ENCODE assay signal across 9 cellular contexts in genomic region chr5:161966544-161966943, GRCh38.
A peak's percentile ranks its signal among the peaks of the same experiment; 100 is the strongest.
DNase-seq lines count a peak whose midpoint lies in the region; ATAC-seq, FAIRE-seq and TF ChIP-seq lines count a peak whose summit lies in the region.
"Had no signal": no experiment of that assay in that cellular context is flagged by ENCODE, and none has a peak within 500 bp of the region (broad histone marks: within the 10 kb centered on the region; RNA-seq: fewer than 3 reads in every experiment).

No MANE protein-coding gene starts in this region.

- peak; percentile 38 for TF ChIP-seq RAD21 in GM12878 (IDR thresholded peaks at IDR 0.05; ENCODE audit: insufficient read depth, low read depth, low read length)

- H3K4me2 ChIP-seq in GM12878 (ENCODE audit: control insufficient read depth, insufficient read depth): no peak overlapping the region
- H3K4me2 ChIP-seq in neuronal stem cell (ENCODE audit: insufficient read depth, low read length, poor library complexity, severe bottlenecking): no peak overlapping the region

- H2BK12ac ChIP-seq in neuronal stem cell (ENCODE audit: low read length): no peak overlapping the region

- TF ChIP-seq EP300 in GM12878 (IDR thresholded peaks at IDR 0.05; ENCODE audit: borderline replicate concordance in 1 of 2, control insufficient read depth in 1 of 2, low read depth in 2 of 2, low read length in 2 of 2): no peak

- no peak overlapping the region for H4K8ac ChIP-seq in neuronal stem cell (ENCODE audit: low read depth, low read length)

- H3K4me1 ChIP-seq in GM12878 (ENCODE audit: control insufficient read depth, insufficient read depth, low read length) (no peaks in the 10 kb centered on the region), neuronal stem cell (ENCODE audit: control insufficient read depth in 2 of 2, insufficient read depth in 1 of 2, low read depth in 1 of 2, low read length in 2 of 2) (no peaks in the 10 kb centered on the region)

- H3K27ac Mint-ChIP-seq in activated CD8-positive, alpha-beta memory T cell treated with anti-CD3 and anti-CD28 coated beads, Interleukin-2, amount 10 ng/mL, durations not matched to agents 7 days and 5 days: no peak overlapping the region

- no peaks in the 10 kb centered on the region for H4K20me1 ChIP-seq in GM12878 (ENCODE audit: control insufficient read depth, insufficient read depth)

- no peak overlapping the region for H2BK5ac ChIP-seq in neuronal stem cell (ENCODE audit: low read length)

- no peak overlapping the region for H2BK15ac ChIP-seq in neuronal stem cell (ENCODE audit: low read length)

- no peak overlapping the region for H3K9ac ChIP-seq in GM12878 (ENCODE audit: control insufficient read depth, insufficient read depth, low read length)
- no peak overlapping the region for H3K9ac ChIP-seq in neuronal stem cell (ENCODE audit: low read depth, low read length, poor library complexity)

- H3K4me3 ChIP-seq in GM12878 (no peak overlapping the region), neuronal stem cell (ENCODE audit: low read length in 2 of 2) (no peak overlapping the region)
- H3K4me3 ChIP-seq: lung had no signal

- FAIRE-seq in GM12878 (lab: Jason Lieb, UNC): no peak

- no peak overlapping the region for H3K4me3 Mint-ChIP-seq in activated CD8-positive, alpha-beta memory T cell treated with anti-CD3 and anti-CD28 coated beads, Interleukin-2, amount 10 ng/mL, durations not matched to agents 7 days and 5 days

- DNase-seq in NCI-H1105 (lab: John Stamatoyannopoulos, UW) (peak; percentile 15), GM12878 (ENCODE audit: low read depth, low spot score) (no peak), neuronal stem cell (ENCODE audit: low spot score) (peak; percentile 8)
- DNase-seq in stimulated activated CD4-positive, alpha-beta T cell treated with anti-CD3 and anti-CD28 coated beads, Interleukin-4, amount 100 ng/mL, for 1 hour: no peak
- DNase-seq in activated CD8-positive, alpha-beta memory T cell treated with anti-CD3 and anti-CD28 coated beads, Interleukin-2, amount 10 ng/mL, durations not matched to agents 7 days and 5 days: no peak

- peaks cover 5% of the 10 kb centered on the region for H3K9me3 Mint-ChIP-seq in activated CD8-positive, alpha-beta memory T cell treated with anti-CD3 and anti-CD28 coated beads, Interleukin-2, amount 10 ng/mL, durations not matched to agents 7 days and 5 days (ENCODE audit: low read depth)

- in situ Hi-C loops in GM12878 (cut with MboI): no loop called here

- POLR2A ChIA-PET in GM12878 (lab: Charles Lee): no interaction called here

- H3K27ac ChIP-seq in GM12878 (ENCODE audit: control insufficient read depth, insufficient read depth) (no peak overlapping the region), neuronal stem cell (replicated peaks; ENCODE audit: low read length) (no peak overlapping the region)

- H3K14ac ChIP-seq in neuronal stem cell (ENCODE audit: low read length): no peak overlapping the region

- H3K79me1 ChIP-seq in neuronal stem cell (ENCODE audit: low read depth, low read length): no peaks in the 10 kb centered on the region

- CTCF ChIA-PET in GM12878 (lab: Yijun Ruan, JAX): interaction anchor here (0.7 to 1.6 kb wide), 10 partner anchors 13 to 1442 kb away, joined by 3 to 12 read pairs (median 4); no protein-coding TSS in a partner anchor
- CTCF ChIA-PET in activated CD8-positive, alpha-beta memory T cell treated with anti-CD3 and anti-CD28 coated beads, Interleukin-2, amount 10 ng/mL, durations not matched to agents 7 days and 5 days (lab: Charles Lee): no interaction called here

- no peak overlapping the region for H2AFZ ChIP-seq in GM12878 (ENCODE audit: control insufficient read depth, low read depth, low read length)
- H2AFZ ChIP-seq in neuronal stem cell (ENCODE audit: low read length): peak overlapping the region; percentile 65

- no peaks in the 10 kb centered on the region for H3K9me3 ChIP-seq in GM12878 (replicated peaks; ENCODE audit: control insufficient read depth, insufficient read depth, low read length)
- no peaks in the 10 kb centered on the region for H3K9me3 ChIP-seq in neuronal stem cell (replicated peaks in 1 of 2; ENCODE audit: control insufficient read depth in 2 of 2, insufficient read depth in 1 of 2, low read depth in 1 of 2, low read length in 2 of 2)

- H3K4ac ChIP-seq in neuronal stem cell (ENCODE audit: low read length): no peak overlapping the region

- WGBS in GM12878 (ENCODE audit: insufficient coverage, insufficient replicate concordance, low lambda C conversion rate, missing lambda C conversion rate): 0% methylated on average over 3 of the region's 3 CpGs
- no CpG with 5 or more reads among the region's 3 CpGs for WGBS in neuronal stem cell (ENCODE audit: extremely low coverage in 2 of 2, insufficient read length in 2 of 2, insufficient replicate concordance in 1 of 2), 2 donors

- BruUV-seq in GM12878 (replicated peaks; lab: Mats Ljungman, UMichigan): no TSS peak

- no peak overlapping the region for H3K18ac ChIP-seq in neuronal stem cell (ENCODE audit: low read length)

- no peaks in the 10 kb centered on the region for H3K36me3 Mint-ChIP-seq in activated CD8-positive, alpha-beta memory T cell treated with anti-CD3 and anti-CD28 coated beads, Interleukin-2, amount 10 ng/mL, durations not matched to agents 7 days and 5 days

- H2AK5ac ChIP-seq in neuronal stem cell (ENCODE audit: low read depth, low read length): no peak overlapping the region

- no peaks in the 10 kb centered on the region for H3K4me1 Mint-ChIP-seq in activated CD8-positive, alpha-beta memory T cell treated with anti-CD3 and anti-CD28 coated beads, Interleukin-2, amount 10 ng/mL, durations not matched to agents 7 days and 5 days

- no peak overlapping the region for H3K23ac ChIP-seq in neuronal stem cell (ENCODE audit: low read depth, low read length, poor library complexity)

- no peaks in the 10 kb centered on the region for H3K27me3 Mint-ChIP-seq in activated CD8-positive, alpha-beta memory T cell treated with anti-CD3 and anti-CD28 coated beads, Interleukin-2, amount 10 ng/mL, durations not matched to agents 7 days and 5 days

- no peaks in the 10 kb centered on the region for H3K79me2 ChIP-seq in GM12878 (ENCODE audit: control insufficient read depth, insufficient read depth, low read length)

- SMC1A ChIA-PET in GM12878 (lab: Charles Lee; ENCODE audit: uncharacterized antibody, unreplicated experiment): interaction anchor here (0.5 to 2.3 kb wide), 9 partner anchors 9 to 1442 kb away, joined by 3 to 15 read pairs (median 4); no protein-coding TSS in a partner anchor

- no peak overlapping the region for H2BK120ac ChIP-seq in neuronal stem cell (ENCODE audit: low read depth, low read length)

- intact Hi-C loops in GM12878 (cut with micrococcal nuclease; ENCODE audit: unreplicated experiment): loop anchor here (5.0 kb wide), 2 partner anchors 1381 to 1441 kb away; no protein-coding TSS in a partner anchor

- H3K36me3 ChIP-seq in GM12878 (ENCODE audit: control insufficient read depth in 2 of 2, insufficient read depth in 2 of 2, low read length in 1 of 2) (no peaks in the 10 kb centered on the region), neuronal stem cell (replicated peaks in 1 of 2; ENCODE audit: control insufficient read depth in 2 of 2, insufficient read depth in 2 of 2, low read length in 2 of 2) (no peaks in the 10 kb centered on the region)

- ATAC-seq in GM19351 (IDR thresholded peaks at IDR 0.05; ENCODE audit: unreplicated experiment): peak; percentile 52
- ATAC-seq in GM12878: peak; percentile 71
- ATAC-seq in HG03139 (IDR thresholded peaks at IDR 0.05; ENCODE audit: unreplicated experiment): no peak
- ATAC-seq in HG02763 (IDR thresholded peaks at IDR 0.05; ENCODE audit: unreplicated experiment): no peak
- ATAC-seq in activated CD8-positive, alpha-beta memory T cell treated with anti-CD3 and anti-CD28 coated beads, Interleukin-2, amount 10 ng/mL, durations not matched to agents 7 days and 5 days: no peak

- peak; percentile 20 to 48 (median 44); a peak in 4 of 6 replicates for TF ChIP-seq CTCF in GM12878 (IDR thresholded peaks at IDR 0.05 in 2 of 3, conservative IDR thresholded peaks at IDR 0.05 in 1 of 3; ENCODE audit: control insufficient read depth in 2 of 3, extremely low read depth in 1 of 3, insufficient read depth in 1 of 3, low read depth in 3 of 3, low read length in 3 of 3)

- H3K27me3 ChIP-seq in GM12878 (replicated peaks in 1 of 2; ENCODE audit: control insufficient read depth in 2 of 2, insufficient read depth in 2 of 2, low read length in 1 of 2) (no peaks in the 10 kb centered on the region), neuronal stem cell (ENCODE audit: control insufficient read depth in 3 of 3, insufficient read depth in 3 of 3, low read depth in 1 of 3, low read length in 3 of 3) (no peaks in the 10 kb centered on the region)

- TF ChIP-seq POLR2A in GM12878 (IDR thresholded peaks at IDR 0.05; ENCODE audit: low read depth, low read length): no peak

- RAD21 ChIA-PET in GM12878 (lab: Charles Lee; ENCODE audit: unreplicated experiment): interaction anchor here (0.8 to 1.9 kb wide), 5 partner anchors 242 to 1442 kb away, joined by 3 to 12 read pairs (median 5); no protein-coding TSS in a partner anchor

- H4K91ac ChIP-seq in neuronal stem cell (ENCODE audit: low read depth, low read length, poor library complexity): no peak overlapping the region

TF ChIP-seq in GM12878, 131 proteins besides CTCF, POLR2A, EP300 and RAD21 (continues in another document):
- TF ChIP-seq RB1 (IDR thresholded peaks at IDR 0.05; ENCODE audit: borderline replicate concordance) (no peak), SMC3 (IDR thresholded peaks at IDR 0.05; ENCODE audit: borderline replicate concordance, low read length) (peak; percentile 35; the same call in 1 of the 2 replicates)

Comparison
In these comparisons a context has a peak if more than half of its experiments do, and no peak if none do; other contexts are left out.
1. ATAC-seq: peak in GM19351 (single experiment) and GM12878 (single experiment); none in HG03139 (single experiment), HG02763 (single experiment) and activated CD8-positive, alpha-beta memory T cell treated with anti-CD3 and anti-CD28 coated beads, Interleukin-2, amount 10 ng/mL, durations not matched to agents 7 days and 5 days (single experiment).
2. DNase-seq: peak in NCI-H1105 (single experiment) and neuronal stem cell (single experiment); none in GM12878 (single experiment), stimulated activated CD4-positive, alpha-beta T cell treated with anti-CD3 and anti-CD28 coated beads, Interleukin-4, amount 100 ng/mL, for 1 hour (single experiment) and activated CD8-positive, alpha-beta memory T cell treated with anti-CD3 and anti-CD28 coated beads, Interleukin-2, amount 10 ng/mL, durations not matched to agents 7 days and 5 days (single experiment).